ENCODE assay signal across 1 cellular context in the genomic region with DNA sequence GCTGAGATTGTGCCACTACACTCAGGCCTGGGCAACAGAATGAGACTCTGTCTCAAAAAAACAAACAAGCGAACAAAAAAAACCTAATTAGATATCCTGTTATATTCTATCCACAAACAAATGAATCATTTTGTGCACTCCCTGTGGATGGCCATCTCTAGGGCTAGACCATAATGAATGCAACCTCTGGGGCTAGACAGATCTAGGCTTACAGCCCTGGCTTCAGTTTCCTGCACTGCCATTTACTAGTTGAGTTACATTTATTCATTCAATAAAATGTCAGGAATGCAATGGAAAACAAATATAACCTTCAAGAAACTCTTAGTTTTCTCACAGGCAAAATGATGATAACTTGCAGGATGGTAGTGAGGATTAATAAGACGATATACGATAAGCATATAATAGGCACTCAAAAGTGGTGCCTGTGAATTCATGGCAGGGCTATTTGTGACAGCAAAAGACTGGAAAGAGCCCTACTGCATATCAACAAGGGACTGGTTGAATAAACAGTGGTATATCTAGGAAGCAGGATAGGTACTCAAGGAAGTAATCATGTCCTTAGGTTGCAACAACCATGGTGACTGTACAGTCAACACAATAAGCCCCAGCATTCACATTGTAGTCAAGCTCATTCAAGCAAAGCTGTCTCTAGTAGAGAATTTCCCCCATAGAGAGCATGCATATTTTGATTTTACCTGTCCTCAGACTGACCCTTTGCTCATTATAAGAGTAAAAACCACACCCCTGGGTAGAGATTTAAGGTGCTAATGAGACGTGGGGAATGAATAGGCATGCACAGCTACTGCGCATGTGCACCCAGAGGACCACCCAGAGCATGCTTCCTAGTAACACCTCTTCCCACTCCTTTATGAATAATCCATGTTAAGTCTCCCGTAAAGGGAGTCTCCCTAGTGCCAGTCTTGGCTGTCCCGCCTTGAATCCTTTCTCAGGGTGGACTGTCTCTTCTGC.
TF ChIP-seq lines count a peak whose summit lies in the region.

No MANE protein-coding gene starts in this region.

TF ChIP-seq in IMR-90, 13 proteins besides CTCF, POLR2A, EP300 and RAD21 (continued from another document):
- TF ChIP-seq CEBPB (IDR thresholded peaks at IDR 0.05; ENCODE audit: low read depth, low read length), result no peak
- TF ChIP-seq, protein P1, sequence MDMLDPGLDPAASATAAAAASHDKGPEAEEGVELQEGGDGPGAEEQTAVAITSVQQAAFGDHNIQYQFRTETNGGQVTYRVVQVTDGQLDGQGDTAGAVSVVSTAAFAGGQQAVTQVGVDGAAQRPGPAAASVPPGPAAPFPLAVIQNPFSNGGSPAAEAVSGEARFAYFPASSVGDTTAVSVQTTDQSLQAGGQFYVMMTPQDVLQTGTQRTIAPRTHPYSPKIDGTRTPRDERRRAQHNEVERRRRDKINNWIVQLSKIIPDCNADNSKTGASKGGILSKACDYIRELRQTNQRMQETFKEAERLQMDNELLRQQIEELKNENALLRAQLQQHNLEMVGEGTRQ (IDR thresholded peaks at IDR 0.05; ENCODE audit: low read depth, low read length), result no peak
- no peak for TF ChIP-seq RFX5 (IDR thresholded peaks at IDR 0.05; ENCODE audit: low read depth, low read length)
- no peak for TF ChIP-seq FOS (IDR thresholded peaks at IDR 0.05; ENCODE audit: low read depth, low read length)
- no peak for TF ChIP-seq MXI1 (IDR thresholded peaks at IDR 0.05; ENCODE audit: borderline replicate concordance, low read depth, low read length)
- no peak for TF ChIP-seq RCOR1 (IDR thresholded peaks at IDR 0.05; ENCODE audit: insufficient replicate concordance, low read length)
- TF ChIP-seq ELK1 (IDR thresholded peaks at IDR 0.05; ENCODE audit: borderline replicate concordance, low read depth, low read length), result no peak
- no peak for TF ChIP-seq BHLHE40 (IDR thresholded peaks at IDR 0.05; ENCODE audit: low read depth, low read length)
- no peak for TF ChIP-seq MAZ (IDR thresholded peaks at IDR 0.05; ENCODE audit: borderline replicate concordance, low read depth, low read length)
- TF ChIP-seq NFE2L2 (IDR thresholded peaks at IDR 0.05; ENCODE audit: low read depth, low read length), result no peak
- no peak for TF ChIP-seq CHD1 (IDR thresholded peaks at IDR 0.05; ENCODE audit: low read depth, low read length)
